In the genomic region with DNA sequence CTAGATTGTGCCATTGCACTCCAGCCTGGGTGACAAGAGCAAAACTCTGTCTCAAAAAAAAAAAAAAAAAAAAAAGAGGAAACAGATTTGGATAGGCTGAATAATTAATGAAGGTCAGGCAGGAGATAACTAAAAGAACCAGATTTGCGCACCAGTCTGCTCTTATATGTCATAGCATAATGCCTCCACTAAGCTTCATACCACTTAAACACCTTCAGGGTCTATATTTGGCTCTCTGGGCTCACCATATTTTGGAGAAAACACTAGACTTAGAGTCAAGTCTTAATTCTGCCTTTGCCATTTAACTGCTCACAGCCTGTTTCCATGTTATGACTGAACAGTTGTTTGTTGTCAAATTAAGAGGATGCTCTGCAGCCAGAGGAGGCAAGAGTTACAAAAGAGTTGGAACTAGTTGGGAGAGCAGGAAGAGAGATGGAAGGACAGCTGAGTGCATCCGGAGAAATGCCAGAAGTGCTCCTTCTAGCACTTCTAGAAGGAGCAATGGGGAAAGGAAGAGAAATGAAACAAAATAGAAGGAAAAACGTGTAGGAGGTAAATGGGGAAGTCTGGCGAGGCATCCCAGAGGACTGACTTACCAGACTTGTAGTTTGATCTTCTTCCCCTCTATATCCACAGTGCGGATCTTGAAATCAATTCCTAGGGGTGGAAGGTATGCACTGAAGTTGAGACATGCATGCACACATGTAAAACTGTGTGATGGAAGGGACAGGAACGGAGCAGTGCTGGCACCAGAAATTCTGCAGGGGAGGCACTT, we compare ENCODE assay signal across 10 cellular contexts. TPM values are rescaled to one million over a fixed set of nuclear protein-coding genes. Genes with fewer than 3 reads are reported as not detected.
A peak's percentile ranks its signal among the peaks of the same experiment; 100 is the strongest.
DNase-seq lines count a peak whose midpoint lies in the region; ATAC-seq and TF ChIP-seq lines count a peak whose summit lies in the region.
"Had no signal": no experiment of that assay in that cellular context is flagged by ENCODE, and none has a peak within 500 bp of the region (broad histone marks: within the 10 kb centered on the region; RNA-seq: fewer than 3 reads in every experiment).

No MANE protein-coding gene starts in this region.

- H3K27ac ChIP-seq in HEK293 (ENCODE audit: extremely low read depth, low read depth, low read length) = no peak overlapping the region
- peak overlapping the region; percentile 89 for H3K27ac ChIP-seq in hepatocyte
- H3K27ac ChIP-seq in effector memory CD4-positive, alpha-beta T cell (ENCODE audit: insufficient read depth, low read length, poor library complexity, severe bottlenecking) = no peak overlapping the region
- H3K27ac ChIP-seq: WERI-Rb-1 had no signal

- TF ChIP-seq CTCF in HEK293 (tag by site-specific recombination; IDR thresholded peaks at IDR 0.05) = no peak
- no peak for TF ChIP-seq CTCF in hepatocyte (IDR thresholded peaks at IDR 0.05; ENCODE audit: poor library complexity)

- H3K9me3 ChIP-seq in HEK293 (ENCODE audit: control insufficient read depth, insufficient read depth, low read depth, low read length) (no peaks in the 10 kb centered on the region), hepatocyte (ENCODE audit: low read depth) (no peaks in the 10 kb centered on the region)
- H3K9me3 ChIP-seq in effector memory CD4-positive, alpha-beta T cell (ENCODE audit: control insufficient read depth, low read length) = no peaks in the 10 kb centered on the region

- peaks cover 31% of the 10 kb centered on the region for H3K79me2 ChIP-seq in hepatocyte

- peak overlapping the region; percentile 1 for H3K27ac Mint-ChIP-seq in activated T-helper 1 cell treated with anti-CD3 and anti-CD28 coated beads, Interleukin-12 subunit alpha, Interleukin-12 subunit beta, Interleukin-2, Interleukin-4 antibody, amounts not matched to agents 30 ng/mL and 10 ng/mL and 1 ng/mL, durations not matched to agents 14 hours and 24 hours and 36 hours
- H3K27ac Mint-ChIP-seq in stimulated activated memory B cell treated with anti-CD40 and anti-IgM and Interleukin-4, amounts not matched to agents 10 μg/mL and 1 μg/mL and 100 μg/mL, for 72 hours = peak overlapping the region; percentile 10

- no peaks in the 10 kb centered on the region for H4K20me1 ChIP-seq in hepatocyte (ENCODE audit: insufficient read depth, poor library complexity, severe bottlenecking)

- H3K4me1 ChIP-seq in HEK293 (ENCODE audit: control insufficient read depth, insufficient read depth, low read length) (peaks cover 8% of the 10 kb centered on the region; the same call in 1 of the 2 replicates), hepatocyte (ENCODE audit: insufficient read depth) (peaks cover 13% of the 10 kb centered on the region)
- peaks cover 7% of the 10 kb centered on the region for H3K4me1 ChIP-seq in effector memory CD4-positive, alpha-beta T cell (ENCODE audit: control insufficient read depth, insufficient read depth, low read length, poor library complexity, severe bottlenecking)

- no peak overlapping the region for H3K4me3 ChIP-seq in HEK293 (ENCODE audit: low read depth, low read length)
- H3K4me3 ChIP-seq in hepatocyte = peak overlapping the region; percentile 64
- no peak overlapping the region for H3K4me3 ChIP-seq in effector memory CD4-positive, alpha-beta T cell (ENCODE audit: insufficient read depth, low read depth, low read length, poor library complexity, severe bottlenecking)

- no peaks in the 10 kb centered on the region for H3K27me3 ChIP-seq in hepatocyte
- H3K27me3 ChIP-seq in effector memory CD4-positive, alpha-beta T cell (replicated peaks; ENCODE audit: control insufficient read depth, insufficient read depth, low read length, poor library complexity, severe bottlenecking) = no peaks in the 10 kb centered on the region

- peaks cover 7 to 35% of the 10 kb centered on the region in 2 experiments for H3K36me3 ChIP-seq in HEK293 (ENCODE audit: control insufficient read depth in 2 of 2, insufficient read depth in 1 of 2, low read length in 2 of 2)
- no peaks in the 10 kb centered on the region for H3K36me3 ChIP-seq in hepatocyte (replicated peaks; ENCODE audit: insufficient read depth, low read depth)
- no peaks in the 10 kb centered on the region for H3K36me3 ChIP-seq in effector memory CD4-positive, alpha-beta T cell (ENCODE audit: control insufficient read depth, insufficient read depth, low read length)
- H3K36me3 ChIP-seq: WERI-Rb-1 had no signal

- CTCF ChIA-PET in HEK293 (lab: Yijun Ruan, JAX) = interaction anchor here (0.6 to 4.3 kb wide), 5 partner anchors 37 to 1209 kb away, joined by 3 to 46 read pairs (median 4); a partner anchor contains a TSS

- H3K9me2 ChIP-seq in hepatocyte (replicated peaks; ENCODE audit: insufficient read depth) = no peaks in the 10 kb centered on the region

- H3K27me3 Mint-ChIP-seq in activated T-helper 1 cell treated with anti-CD3 and anti-CD28 coated beads, Interleukin-12 subunit alpha, Interleukin-12 subunit beta, Interleukin-2, Interleukin-4 antibody, amounts not matched to agents 30 ng/mL and 10 ng/mL and 1 ng/mL, durations not matched to agents 14 hours and 24 hours and 36 hours (ENCODE audit: insufficient read depth) = no peaks in the 10 kb centered on the region
- H3K27me3 Mint-ChIP-seq in stimulated activated memory B cell treated with anti-CD40 and anti-IgM and Interleukin-4, amounts not matched to agents 10 μg/mL and 1 μg/mL and 100 μg/mL, for 72 hours = no peaks in the 10 kb centered on the region

- no peaks in the 10 kb centered on the region for H3K9me3 Mint-ChIP-seq in activated T-helper 1 cell treated with anti-CD3 and anti-CD28 coated beads, Interleukin-12 subunit alpha, Interleukin-12 subunit beta, Interleukin-2, Interleukin-4 antibody, amounts not matched to agents 30 ng/mL and 10 ng/mL and 1 ng/mL, durations not matched to agents 14 hours and 24 hours and 36 hours
- H3K9me3 Mint-ChIP-seq in stimulated activated memory B cell treated with anti-CD40 and anti-IgM and Interleukin-4, amounts not matched to agents 10 μg/mL and 1 μg/mL and 100 μg/mL, for 72 hours = no peaks in the 10 kb centered on the region

- DNase-seq in activated T-helper 1 cell treated with anti-CD3 and anti-CD28 coated beads, Interleukin-12 subunit alpha, Interleukin-12 subunit beta, Interleukin-2, Interleukin-4 antibody, amounts not matched to agents 30 ng/mL and 10 ng/mL and 1 ng/mL, durations not matched to agents 14 hours and 24 hours and 36 hours (ENCODE audit: low spot score) = no peak
- no peak for DNase-seq in hepatocyte (ENCODE audit: low spot score)
- no peak for DNase-seq in epidermal melanocyte (ENCODE audit: insufficient read length, low spot score)
- DNase-seq in effector memory CD4-positive, alpha-beta T cell = no peak
- no peak for DNase-seq in COLO829 (ENCODE audit: low spot score)
- DNase-seq: NCI-H1092 treated with DMSO at 0.1 percent for 48 hours, WERI-Rb-1 had no signal

- H3K4me3 Mint-ChIP-seq in activated T-helper 1 cell treated with anti-CD3 and anti-CD28 coated beads, Interleukin-12 subunit alpha, Interleukin-12 subunit beta, Interleukin-2, Interleukin-4 antibody, amounts not matched to agents 30 ng/mL and 10 ng/mL and 1 ng/mL, durations not matched to agents 14 hours and 24 hours and 36 hours = no peak overlapping the region
- H3K4me3 Mint-ChIP-seq in stimulated activated memory B cell treated with anti-CD40 and anti-IgM and Interleukin-4, amounts not matched to agents 10 μg/mL and 1 μg/mL and 100 μg/mL, for 72 hours = no peak overlapping the region

- peaks cover 32% of the 10 kb centered on the region for H3K4me1 Mint-ChIP-seq in activated T-helper 1 cell treated with anti-CD3 and anti-CD28 coated beads, Interleukin-12 subunit alpha, Interleukin-12 subunit beta, Interleukin-2, Interleukin-4 antibody, amounts not matched to agents 30 ng/mL and 10 ng/mL and 1 ng/mL, durations not matched to agents 14 hours and 24 hours and 36 hours (ENCODE audit: low read depth)
- peaks cover 40% of the 10 kb centered on the region for H3K4me1 Mint-ChIP-seq in stimulated activated memory B cell treated with anti-CD40 and anti-IgM and Interleukin-4, amounts not matched to agents 10 μg/mL and 1 μg/mL and 100 μg/mL, for 72 hours

- peak overlapping the region; percentile 94 for H3K4me2 ChIP-seq in hepatocyte

- no peaks in the 10 kb centered on the region for H3K36me3 Mint-ChIP-seq in activated T-helper 1 cell treated with anti-CD3 and anti-CD28 coated beads, Interleukin-12 subunit alpha, Interleukin-12 subunit beta, Interleukin-2, Interleukin-4 antibody, amounts not matched to agents 30 ng/mL and 10 ng/mL and 1 ng/mL, durations not matched to agents 14 hours and 24 hours and 36 hours (ENCODE audit: low read depth)
- H3K36me3 Mint-ChIP-seq in stimulated activated memory B cell treated with anti-CD40 and anti-IgM and Interleukin-4, amounts not matched to agents 10 μg/mL and 1 μg/mL and 100 μg/mL, for 72 hours = no peaks in the 10 kb centered on the region

- no peak for ATAC-seq in stimulated activated memory B cell treated with anti-CD40 and anti-IgM and Interleukin-4, amounts not matched to agents 10 μg/mL and 1 μg/mL and 100 μg/mL, for 72 hours
- no peak for ATAC-seq in esophagus mucosa

- WGBS in hepatocyte (ENCODE audit: low lambda C conversion rate, missing lambda C conversion rate) = 87% methylated on average over 6 of the region's 6 CpGs

- POLR2A ChIA-PET in HEK293 (lab: Yijun Ruan, JAX) = interaction anchor here (0.5 to 3.1 kb wide), 4 partner anchors 17 to 192 kb away, joined by 3 to 31 read pairs (median 5); a partner anchor contains a TSS

- intact Hi-C loops in activated T-helper 1 cell treated with anti-CD3 and anti-CD28 coated beads, Interleukin-12 subunit alpha, Interleukin-12 subunit beta, Interleukin-2, Interleukin-4 antibody, amounts not matched to agents 30 ng/mL and 10 ng/mL and 1 ng/mL, durations not matched to agents 14 hours and 24 hours and 36 hours (cut with micrococcal nuclease) = no loop called here

- no peak overlapping the region for H2AFZ ChIP-seq in hepatocyte

RNA-seq across cellular contexts. Expression of a gene that starts 1.8 kb away (rescaled TPM):
- 2.2 and 3.3 TPM in 2 replicates for total RNA-seq in activated T-helper 1 cell treated with anti-CD3 and anti-CD28 coated beads, Interleukin-12 subunit alpha, Interleukin-12 subunit beta, Interleukin-2, Interleukin-4 antibody, amounts not matched to agents 30 ng/mL and 10 ng/mL and 1 ng/mL, durations not matched to agents 14 hours and 24 hours and 36 hours
- total RNA-seq in hepatocyte (25.9 and 39.6 TPM in 2 replicates), esophagus mucosa (60.5 TPM)
- polyA plus RNA-seq in hepatocyte = 98.7 and 125 TPM in 2 replicates

RNA-seq across cellular contexts. Expression of a gene that starts 6.2 kb away (rescaled TPM):
- 1,226 and 1,349 TPM in 2 replicates for total RNA-seq in activated T-helper 1 cell treated with anti-CD3 and anti-CD28 coated beads, Interleukin-12 subunit alpha, Interleukin-12 subunit beta, Interleukin-2, Interleukin-4 antibody, amounts not matched to agents 30 ng/mL and 10 ng/mL and 1 ng/mL, durations not matched to agents 14 hours and 24 hours and 36 hours
- 2,478 and 2,548 TPM in 2 replicates for total RNA-seq in hepatocyte
- polyA plus RNA-seq in hepatocyte = 1,603 and 1,696 TPM in 2 replicates
- total RNA-seq in esophagus mucosa = 1,798 TPM

RNA-seq across cellular contexts. Expression of a gene that starts 6.8 kb away (rescaled TPM):
- total RNA-seq in activated T-helper 1 cell treated with anti-CD3 and anti-CD28 coated beads, Interleukin-12 subunit alpha, Interleukin-12 subunit beta, Interleukin-2, Interleukin-4 antibody, amounts not matched to agents 30 ng/mL and 10 ng/mL and 1 ng/mL, durations not matched to agents 14 hours and 24 hours and 36 hours = 198 and 213 TPM in 2 replicates
- 213 and 240 TPM in 2 replicates for total RNA-seq in hepatocyte
- 215 and 217 TPM in 2 replicates for polyA plus RNA-seq in hepatocyte
- total RNA-seq in esophagus mucosa = 73.2 TPM

RNA-seq across cellular contexts. Expression of a gene that starts 16.6 kb away (rescaled TPM):
- 8.1 and 9.8 TPM in 2 replicates for total RNA-seq in activated T-helper 1 cell treated with anti-CD3 and anti-CD28 coated beads, Interleukin-12 subunit alpha, Interleukin-12 subunit beta, Interleukin-2, Interleukin-4 antibody, amounts not matched to agents 30 ng/mL and 10 ng/mL and 1 ng/mL, durations not matched to agents 14 hours and 24 hours and 36 hours
- total RNA-seq in hepatocyte = 10.9 and 15.1 TPM in 2 replicates
- polyA plus RNA-seq in hepatocyte = 8.6 and 16.6 TPM in 2 replicates
- 7.6 TPM for total RNA-seq in esophagus mucosa

RNA-seq across cellular contexts. Expression of a gene that starts 21.0 kb away (rescaled TPM):
- 75.4 and 76.1 TPM in 2 replicates for total RNA-seq in activated T-helper 1 cell treated with anti-CD3 and anti-CD28 coated beads, Interleukin-12 subunit alpha, Interleukin-12 subunit beta, Interleukin-2, Interleukin-4 antibody, amounts not matched to agents 30 ng/mL and 10 ng/mL and 1 ng/mL, durations not matched to agents 14 hours and 24 hours and 36 hours
- total RNA-seq in hepatocyte (141 and 158 TPM in 2 replicates), esophagus mucosa (42.3 TPM)
- polyA plus RNA-seq in hepatocyte = 163 and 174 TPM in 2 replicates
